ENCODE assay signal across 1 cellular context in the genomic region with DNA sequence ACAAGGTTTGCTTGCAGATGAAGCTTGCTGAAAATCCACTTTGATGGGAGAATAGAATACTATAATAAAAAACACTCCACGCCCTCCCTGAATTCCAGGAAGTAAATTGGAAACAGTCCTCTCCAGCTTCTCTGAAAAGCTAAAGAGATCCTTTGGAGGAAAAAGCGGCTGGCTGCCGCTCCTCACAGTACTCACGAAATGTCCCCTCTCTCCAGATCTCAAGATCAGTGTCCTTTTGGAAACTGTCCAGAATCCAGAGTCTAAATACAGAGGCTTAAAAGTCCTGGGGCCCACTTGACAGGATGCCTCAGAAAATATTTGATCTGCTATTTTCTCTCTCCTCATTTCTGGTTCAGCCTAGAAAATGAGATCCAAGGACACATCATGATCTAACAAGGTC.
TF ChIP-seq lines count a peak whose summit lies in the region.

No MANE protein-coding gene starts in this region.

TF ChIP-seq in GM23338, 12 proteins besides CTCF, POLR2A, EP300 and RAD21:
- no peak for TF ChIP-seq ZNF462 (CRISPR knock-in tag; IDR thresholded peaks at IDR 0.05)
- no peak for TF ChIP-seq ZNF114 (CRISPR knock-in tag; IDR thresholded peaks at IDR 0.05)
- no peak for TF ChIP-seq JUNB (IDR thresholded peaks at IDR 0.05; ENCODE audit: unreplicated experiment)
- no peak for TF ChIP-seq EZH2phosphoT487 (IDR thresholded peaks at IDR 0.05; ENCODE audit: unreplicated experiment)
- TF ChIP-seq, protein P1, sequence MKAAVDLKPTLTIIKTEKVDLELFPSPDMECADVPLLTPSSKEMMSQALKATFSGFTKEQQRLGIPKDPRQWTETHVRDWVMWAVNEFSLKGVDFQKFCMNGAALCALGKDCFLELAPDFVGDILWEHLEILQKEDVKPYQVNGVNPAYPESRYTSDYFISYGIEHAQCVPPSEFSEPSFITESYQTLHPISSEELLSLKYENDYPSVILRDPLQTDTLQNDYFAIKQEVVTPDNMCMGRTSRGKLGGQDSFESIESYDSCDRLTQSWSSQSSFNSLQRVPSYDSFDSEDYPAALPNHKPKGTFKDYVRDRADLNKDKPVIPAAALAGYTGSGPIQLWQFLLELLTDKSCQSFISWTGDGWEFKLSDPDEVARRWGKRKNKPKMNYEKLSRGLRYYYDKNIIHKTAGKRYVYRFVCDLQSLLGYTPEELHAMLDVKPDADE (IDR thresholded peaks at IDR 0.05), result no peak
- TF ChIP-seq NANOG (IDR thresholded peaks at IDR 0.05; ENCODE audit: borderline replicate concordance), result no peak
- TF ChIP-seq ZNF331 (CRISPR knock-in tag; IDR thresholded peaks at IDR 0.05; ENCODE audit: low read depth), result no peak
- no peak for TF ChIP-seq STAT1 (IDR thresholded peaks at IDR 0.05; ENCODE audit: unreplicated experiment)
TF ChIP-seq in GM23338: peak in this region for 0.
